In genomic region chr13:74092711-74093110, GRCh38 we compare ENCODE assay signal across 16 cellular contexts. TPM values are rescaled to one million over a fixed set of nuclear protein-coding genes. Genes with fewer than 3 reads are reported as not detected.
DNase-seq lines count a peak whose midpoint lies in the region; ATAC-seq and TF ChIP-seq lines count a peak whose summit lies in the region.
"Had no signal": no experiment of that assay in that cellular context is flagged by ENCODE, and none has a peak within 500 bp of the region (broad histone marks: within the 10 kb centered on the region; RNA-seq: fewer than 3 reads in every experiment).

No MANE protein-coding gene starts in this region.

- no peak overlapping the region for H3K4me3 ChIP-seq in CD8-positive, alpha-beta memory T cell (ENCODE audit: low read length)
- H3K4me3 ChIP-seq: heart right ventricle, K562 had no signal

- no peaks in the 10 kb centered on the region for H3K27me3 ChIP-seq in CD8-positive, alpha-beta memory T cell (ENCODE audit: insufficient read depth, low read length, poor library complexity, severe bottlenecking)
- H3K27me3 ChIP-seq: heart right ventricle had no signal

- peaks cover 76% of the 10 kb centered on the region for H3K4me1 ChIP-seq in CD8-positive, alpha-beta memory T cell (ENCODE audit: insufficient read depth, low read length)

- H3K27me3 Mint-ChIP-seq in CD8-positive, alpha-beta memory T cell = no peaks in the 10 kb centered on the region
- H3K27me3 Mint-ChIP-seq in nephron progenitor cell (ENCODE audit: low read depth, poor library complexity) = peaks cover 3% of the 10 kb centered on the region

- H3K27ac Mint-ChIP-seq in CD8-positive, alpha-beta memory T cell = peak overlapping the region; percentile 80 to 95 (median 86)
- H3K27ac Mint-ChIP-seq in nephron progenitor cell = peak overlapping the region; percentile 80

- POLR2A ChIA-PET in CD8-positive, alpha-beta memory T cell (lab: Charles Lee) = interaction anchor here (0.6 kb wide), 1 partner anchor 13 kb away, joined by 3 read pairs; no protein-coding TSS in a partner anchor

- no peak for TF ChIP-seq CTCF in nephron progenitor cell (IDR thresholded peaks at IDR 0.05)

- H3K36me3 Mint-ChIP-seq in CD8-positive, alpha-beta memory T cell = no peaks in the 10 kb centered on the region
- peaks cover 14% of the 10 kb centered on the region for H3K36me3 Mint-ChIP-seq in nephron progenitor cell (ENCODE audit: low read depth)

- peaks cover 76 to 90% (median 90%) of the 10 kb centered on the region in 3 donors for H3K4me1 Mint-ChIP-seq in CD8-positive, alpha-beta memory T cell
- peaks cover 14% of the 10 kb centered on the region for H3K4me1 Mint-ChIP-seq in nephron progenitor cell

- CTCF ChIA-PET in CD8-positive, alpha-beta memory T cell (lab: Charles Lee) = interaction anchor here (1.4 to 1.7 kb wide), 2 partner anchors 17 to 195 kb away, joined by 3 read pairs; no protein-coding TSS in a partner anchor

- no peaks in the 10 kb centered on the region for H3K36me3 ChIP-seq in CD8-positive, alpha-beta memory T cell (ENCODE audit: insufficient read depth, low read length)
- H3K36me3 ChIP-seq in KOPT-K1 (ENCODE audit: insufficient read depth, low read length) = no peaks in the 10 kb centered on the region
- H3K36me3 ChIP-seq: heart right ventricle had no signal

- H3K27ac ChIP-seq in CD8-positive, alpha-beta memory T cell (ENCODE audit: low read depth, low read length) = no peak overlapping the region
- peak overlapping the region; percentile 3 for H3K27ac ChIP-seq in KOPT-K1 (ENCODE audit: low read depth, low read length, poor library complexity, severe bottlenecking)
- H3K27ac ChIP-seq: heart right ventricle had no signal

- H3K9me3 ChIP-seq in CD8-positive, alpha-beta memory T cell (ENCODE audit: low read length) = no peaks in the 10 kb centered on the region
- no peaks in the 10 kb centered on the region for H3K9me3 ChIP-seq in KOPT-K1 (ENCODE audit: insufficient read depth, low read length, poor library complexity, severe bottlenecking)
- H3K9me3 ChIP-seq: heart right ventricle had no signal

- no peaks in the 10 kb centered on the region for H3K9me3 Mint-ChIP-seq in CD8-positive, alpha-beta memory T cell
- H3K9me3 Mint-ChIP-seq in nephron progenitor cell = peaks cover 5% of the 10 kb centered on the region

- no peak for ATAC-seq in HG03378 (IDR thresholded peaks at IDR 0.05; ENCODE audit: unreplicated experiment)
- ATAC-seq: heart right ventricle, K562, sciatic nerve had no signal

- no peak for DNase-seq in CD8-positive, alpha-beta memory T cell
- DNase-seq in central memory CD4-positive, alpha-beta T cell = peak; percentile 6
- no peak for DNase-seq in nephron progenitor cell
- no peak for DNase-seq in MV-4-11 (lab: John Stamatoyannopoulos, UW)
- DNase-seq in NCI-H2107 (lab: John Stamatoyannopoulos, UW) = no peak
- DNase-seq: activated gamma-delta T cell treated with Interleukin-2 at 50 U/mL for 16 hours; DMS79 treated with DMSO at 0.1 percent for 48 hours; heart right ventricle; mesenchymal stem cell; NCI-H1105; NCI-H2171; stimulated activated CD4-positive, alpha-beta T cell treated with anti-CD3 and anti-CD28 coated beads, Interleukin-2, amount 100 ng/mL, for 24 hours had no signal

- peak overlapping the region in 6 of 7 donors; percentile 42 to 71 (median 61) for H3K4me3 Mint-ChIP-seq in CD8-positive, alpha-beta memory T cell
- no peak overlapping the region for H3K4me3 Mint-ChIP-seq in nephron progenitor cell

RNA-seq across cellular contexts. Expression of gene KLF12, which starts 41.5 kb away (rescaled TPM):
- 10 to 100 TPM; 28.6 to 29.1 TPM for total RNA-seq in CD8-positive, alpha-beta memory T cell
- polyA plus RNA-seq in CD8-positive, alpha-beta memory T cell = 33.6 TPM
